ENCODE assay signal across 19 cellular contexts in genomic region chr10:44660271-44660670, GRCh38.
"Had no signal": no experiment of that assay in that cellular context is flagged by ENCODE, and none has a peak within 500 bp of the region (broad histone marks: within the 10 kb centered on the region; RNA-seq: fewer than 3 reads in every experiment).

No MANE protein-coding gene starts in this region.

- H3K36me3 Mint-ChIP-seq: activated naive CD8-positive, alpha-beta T cell treated with anti-CD3 and anti-CD28 coated beads, Interleukin-2, amount 10 ng/mL, durations not matched to agents 7 days and 5 days had no signal

- H3K27ac Mint-ChIP-seq: activated CD4-positive, alpha-beta T cell treated with anti-CD3 and anti-CD28 coated beads, Interleukin-2, amount 10 ng/mL, durations not matched to agents 24 days and 14 days; activated naive CD8-positive, alpha-beta T cell treated with anti-CD3 and anti-CD28 coated beads, Interleukin-2, amount 10 ng/mL, durations not matched to agents 7 days and 5 days; activated T-cell treated with anti-CD3 and anti-CD28 coated beads, Interleukin-2, amount 50 U/mL, for 72 hours had no signal

- H3K4me1 Mint-ChIP-seq: activated CD4-positive, alpha-beta T cell treated with anti-CD3 and anti-CD28 coated beads, Interleukin-2, amount 10 ng/mL, durations not matched to agents 24 days and 14 days; activated naive CD8-positive, alpha-beta T cell treated with anti-CD3 and anti-CD28 coated beads, Interleukin-2, amount 10 ng/mL, durations not matched to agents 7 days and 5 days; neural crest cell had no signal

- H3K27me3 ChIP-seq: breast epithelium, right lobe of liver, stomach, testis, upper lobe of right lung had no signal

- H3K9me3 Mint-ChIP-seq: activated CD4-positive, alpha-beta T cell treated with anti-CD3 and anti-CD28 coated beads, Interleukin-2, amount 10 ng/mL, durations not matched to agents 24 days and 14 days; activated naive CD8-positive, alpha-beta T cell treated with anti-CD3 and anti-CD28 coated beads, Interleukin-2, amount 10 ng/mL, durations not matched to agents 7 days and 5 days; activated T-cell treated with anti-CD3 and anti-CD28 coated beads, Interleukin-2, amount 50 U/mL, for 72 hours had no signal

- H3K27ac ChIP-seq: breast epithelium, psoas muscle, right lobe of liver, stomach, testis, upper lobe of right lung had no signal

- H3K36me3 ChIP-seq: breast epithelium, right lobe of liver, stomach, upper lobe of right lung had no signal

- H3K4me3 Mint-ChIP-seq: activated CD4-positive, alpha-beta T cell treated with anti-CD3 and anti-CD28 coated beads, Interleukin-2, amount 10 ng/mL, durations not matched to agents 24 days and 14 days; activated naive CD8-positive, alpha-beta T cell treated with anti-CD3 and anti-CD28 coated beads, Interleukin-2, amount 10 ng/mL, durations not matched to agents 7 days and 5 days; activated T-cell treated with anti-CD3 and anti-CD28 coated beads, Interleukin-2, amount 50 U/mL, for 72 hours; neural crest cell had no signal

- H3K27me3 Mint-ChIP-seq: activated naive CD8-positive, alpha-beta T cell treated with anti-CD3 and anti-CD28 coated beads, Interleukin-2, amount 10 ng/mL, durations not matched to agents 7 days and 5 days had no signal

- H3K4me3 ChIP-seq: breast epithelium, psoas muscle, right lobe of liver, stomach, testis, upper lobe of right lung had no signal

- DNase-seq: activated CD4-positive, alpha-beta T cell treated with anti-CD3 and anti-CD28 coated beads, Interleukin-2, amount 10 ng/mL, durations not matched to agents 24 days and 14 days; activated CD4-positive, CD25-positive, alpha-beta regulatory T cell; activated CD8-positive, alpha-beta memory T cell treated with anti-CD3 and anti-CD28 coated beads, Interleukin-2, amount 50 U/mL, for 48 hours; activated gamma-delta T cell treated with Interleukin-2 at 50 U/mL for 16 hours; activated naive CD8-positive, alpha-beta T cell treated with anti-CD3 and anti-CD28 coated beads, Interleukin-2, amount 10 ng/mL, durations not matched to agents 7 days and 5 days; activated T-cell treated with anti-CD3 and anti-CD28 coated beads, Interleukin-2, amount 50 U/mL, for 72 hours; anterior cingulate cortex; dermis blood vessel endothelial cell; foreskin melanocyte; head of caudate nucleus; mammary epithelial cell; psoas muscle; right lobe of liver; stimulated activated CD4-positive, alpha-beta T cell treated with anti-CD3 and anti-CD28 coated beads, Interleukin-2, amount 100 ng/mL, for 24 hours; stomach; testis; upper lobe of right lung had no signal

- H3K9me3 ChIP-seq: breast epithelium, psoas muscle, right lobe of liver, stomach, testis, upper lobe of right lung had no signal

- H3K4me1 ChIP-seq: breast epithelium, psoas muscle, right lobe of liver, stomach, testis, upper lobe of right lung had no signal
